16 cellular contexts compared by ENCODE assay signal in genomic region chr2:227477291-227477690, GRCh38. TPM values are rescaled to one million over a fixed set of nuclear protein-coding genes. Genes with fewer than 3 reads are reported as not detected.
DNase-seq lines count a peak whose midpoint lies in the region; ATAC-seq, FAIRE-seq and TF ChIP-seq lines count a peak whose summit lies in the region.
"Had no signal": no experiment of that assay in that cellular context is flagged by ENCODE, and none has a peak within 500 bp of the region (broad histone marks: within the 10 kb centered on the region; RNA-seq: fewer than 3 reads in every experiment).

No MANE protein-coding gene starts in this region.

- no peak for TF ChIP-seq CTCF in HFFc6 (IDR thresholded peaks at IDR 0.05)
- TF ChIP-seq CTCF in astrocyte (IDR thresholded peaks at IDR 0.05; ENCODE audit: insufficient read depth, low read depth, low read length), result no peak
- TF ChIP-seq CTCF in smooth muscle cell (IDR thresholded peaks at IDR 0.05; ENCODE audit: borderline replicate concordance, insufficient read depth, poor library complexity, severe bottlenecking), result no peak
- TF ChIP-seq CTCF in prostate gland (IDR thresholded peaks at IDR 0.05), result no peak

- H3K36me3 Mint-ChIP-seq in HFFc6 (ENCODE audit: low read depth), result no peaks in the 10 kb centered on the region
- no peaks in the 10 kb centered on the region for H3K36me3 Mint-ChIP-seq in astrocyte (ENCODE audit: low read depth, unreplicated experiment)
- H3K36me3 Mint-ChIP-seq in activated T-helper 1 cell treated with anti-CD3 and anti-CD28 coated beads, Interleukin-12 subunit alpha, Interleukin-12 subunit beta, Interleukin-2, Interleukin-4 antibody, amounts not matched to agents 30 ng/mL and 10 ng/mL and 1 ng/mL, durations not matched to agents 14 hours and 24 hours and 36 hours (ENCODE audit: low read depth), result peaks cover 11% of the 10 kb centered on the region
- H3K36me3 Mint-ChIP-seq in activated T-cell treated with anti-CD3 and anti-CD28 coated beads, Interleukin-2, amount 50 U/mL, for 72 hours (ENCODE audit: insufficient read depth in 2 of 2), result peaks cover 4 to 6% of the 10 kb centered on the region in 2 donors

- H3K27me3 Mint-ChIP-seq in HFFc6 (ENCODE audit: insufficient read depth) (no peaks in the 10 kb centered on the region), astrocyte (ENCODE audit: low read depth, unreplicated experiment) (no peaks in the 10 kb centered on the region)
- H3K27me3 Mint-ChIP-seq in activated T-helper 1 cell treated with anti-CD3 and anti-CD28 coated beads, Interleukin-12 subunit alpha, Interleukin-12 subunit beta, Interleukin-2, Interleukin-4 antibody, amounts not matched to agents 30 ng/mL and 10 ng/mL and 1 ng/mL, durations not matched to agents 14 hours and 24 hours and 36 hours (ENCODE audit: insufficient read depth), result no peaks in the 10 kb centered on the region
- no peaks in the 10 kb centered on the region for H3K27me3 Mint-ChIP-seq in activated T-cell treated with anti-CD3 and anti-CD28 coated beads, Interleukin-2, amount 50 U/mL, for 72 hours (ENCODE audit: low read depth)
- H3K27me3 Mint-ChIP-seq: CD4-positive, alpha-beta memory T cell had no signal

- peaks cover 87% of the 10 kb centered on the region for H4K20me1 ChIP-seq in astrocyte (ENCODE audit: insufficient read depth, low read length)
- peaks cover 99% of the 10 kb centered on the region for H4K20me1 ChIP-seq in smooth muscle cell (ENCODE audit: low read depth)

- no peak for ATAC-seq in activated T-cell treated with anti-CD3 and anti-CD28 coated beads, Interleukin-2, amount 50 U/mL, for 72 hours (replicated peaks in 1 of 2)

- H3K36me3 ChIP-seq in astrocyte (ENCODE audit: insufficient read depth, low read length), result no peaks in the 10 kb centered on the region
- H3K36me3 ChIP-seq in smooth muscle cell (ENCODE audit: low read depth), result no peaks in the 10 kb centered on the region
- no peaks in the 10 kb centered on the region for H3K36me3 ChIP-seq in prostate gland
- H3K36me3 ChIP-seq: BE2C had no signal

- no peaks in the 10 kb centered on the region for H3K9me3 ChIP-seq in astrocyte (ENCODE audit: insufficient read depth, low read depth, low read length)
- H3K9me3 ChIP-seq in smooth muscle cell (replicated peaks; ENCODE audit: low read depth), result no peaks in the 10 kb centered on the region
- no peaks in the 10 kb centered on the region for H3K9me3 ChIP-seq in prostate gland
- H3K9me3 ChIP-seq: BE2C had no signal

- H3K4me3 Mint-ChIP-seq in HFFc6 (no peak overlapping the region), astrocyte (ENCODE audit: unreplicated experiment) (no peak overlapping the region)
- H3K4me3 Mint-ChIP-seq in activated T-helper 1 cell treated with anti-CD3 and anti-CD28 coated beads, Interleukin-12 subunit alpha, Interleukin-12 subunit beta, Interleukin-2, Interleukin-4 antibody, amounts not matched to agents 30 ng/mL and 10 ng/mL and 1 ng/mL, durations not matched to agents 14 hours and 24 hours and 36 hours, result no peak overlapping the region
- no peak overlapping the region for H3K4me3 Mint-ChIP-seq in activated T-cell treated with anti-CD3 and anti-CD28 coated beads, Interleukin-2, amount 50 U/mL, for 72 hours
- H3K4me3 Mint-ChIP-seq: CD4-positive, alpha-beta memory T cell had no signal

- FAIRE-seq in astrocyte (lab: Jason Lieb, UNC), result no peak

- H3K27ac ChIP-seq in astrocyte (ENCODE audit: low read depth, low read length) (no peak overlapping the region), smooth muscle cell (ENCODE audit: low read depth) (peak overlapping the region; percentile 55), prostate gland (no peak overlapping the region)

- no peak overlapping the region for H3K4me2 ChIP-seq in astrocyte (ENCODE audit: low read length)
- no peak overlapping the region for H3K4me2 ChIP-seq in smooth muscle cell

- H3K9ac ChIP-seq in astrocyte (ENCODE audit: low read length) (no peak overlapping the region), smooth muscle cell (ENCODE audit: low read depth) (peak overlapping the region; percentile 38)

- H3K4me1 Mint-ChIP-seq in HFFc6 (ENCODE audit: low read depth), result peaks cover 88% of the 10 kb centered on the region
- H3K4me1 Mint-ChIP-seq in astrocyte (ENCODE audit: low read depth, unreplicated experiment), result peaks cover 26% of the 10 kb centered on the region
- H3K4me1 Mint-ChIP-seq in activated T-helper 1 cell treated with anti-CD3 and anti-CD28 coated beads, Interleukin-12 subunit alpha, Interleukin-12 subunit beta, Interleukin-2, Interleukin-4 antibody, amounts not matched to agents 30 ng/mL and 10 ng/mL and 1 ng/mL, durations not matched to agents 14 hours and 24 hours and 36 hours (ENCODE audit: low read depth), result peaks cover 68% of the 10 kb centered on the region
- H3K4me1 Mint-ChIP-seq in activated T-cell treated with anti-CD3 and anti-CD28 coated beads, Interleukin-2, amount 50 U/mL, for 72 hours (ENCODE audit: low read depth), result peaks cover 85% of the 10 kb centered on the region

- TF ChIP-seq POLR2A in prostate gland (IDR thresholded peaks at IDR 0.05), result no peak

- H3K79me2 ChIP-seq in astrocyte (ENCODE audit: insufficient read depth, low read length) (peaks cover 99% of the 10 kb centered on the region), smooth muscle cell (ENCODE audit: low read depth) (peaks cover 100% of the 10 kb centered on the region)

- 95% methylated on average over 4 of the region's 4 CpGs for WGBS in smooth muscle cell (ENCODE audit: low lambda C conversion rate)
- WGBS in prostate gland, result 97% methylated on average over 4 of the region's 4 CpGs

- H3K27me3 ChIP-seq in astrocyte (ENCODE audit: insufficient read depth, low read length) (no peaks in the 10 kb centered on the region), smooth muscle cell (ENCODE audit: low read depth) (no peaks in the 10 kb centered on the region), prostate gland (replicated peaks; ENCODE audit: insufficient read depth) (no peaks in the 10 kb centered on the region)
- H3K27me3 ChIP-seq: BE2C had no signal

- no peaks in the 10 kb centered on the region for H3K9me3 Mint-ChIP-seq in HFFc6
- no peaks in the 10 kb centered on the region for H3K9me3 Mint-ChIP-seq in astrocyte (ENCODE audit: unreplicated experiment)
- H3K9me3 Mint-ChIP-seq in activated T-helper 1 cell treated with anti-CD3 and anti-CD28 coated beads, Interleukin-12 subunit alpha, Interleukin-12 subunit beta, Interleukin-2, Interleukin-4 antibody, amounts not matched to agents 30 ng/mL and 10 ng/mL and 1 ng/mL, durations not matched to agents 14 hours and 24 hours and 36 hours, result no peaks in the 10 kb centered on the region
- H3K9me3 Mint-ChIP-seq in activated T-cell treated with anti-CD3 and anti-CD28 coated beads, Interleukin-2, amount 50 U/mL, for 72 hours, result no peaks in the 10 kb centered on the region
- H3K9me3 Mint-ChIP-seq: CD4-positive, alpha-beta memory T cell had no signal

- intact Hi-C loops in activated T-helper 1 cell treated with anti-CD3 and anti-CD28 coated beads, Interleukin-12 subunit alpha, Interleukin-12 subunit beta, Interleukin-2, Interleukin-4 antibody, amounts not matched to agents 30 ng/mL and 10 ng/mL and 1 ng/mL, durations not matched to agents 14 hours and 24 hours and 36 hours (cut with micrococcal nuclease), result loop anchor here (10.0 kb wide), 1 partner anchor 822 kb away; no protein-coding TSS in a partner anchor
- intact Hi-C loops in prostate gland (cut with DNase I), result no loop called here

- DNase-seq in HFFc6 (peak; percentile 49), astrocyte (ENCODE audit: low read depth) (no peak), glomerular visceral epithelial cell (ENCODE audit: extremely low spot score) (peak; percentile 24), smooth muscle cell (lab: John Stamatoyannopoulos, UW; ENCODE audit: unreplicated experiment) (no peak), prostate gland (ENCODE audit: low spot score) (no peak)
- no peak for DNase-seq in activated T-helper 1 cell treated with anti-CD3 and anti-CD28 coated beads, Interleukin-12 subunit alpha, Interleukin-12 subunit beta, Interleukin-2, Interleukin-4 antibody, amounts not matched to agents 30 ng/mL and 10 ng/mL and 1 ng/mL, durations not matched to agents 14 hours and 24 hours and 36 hours (ENCODE audit: low spot score)
- DNase-seq in activated T-cell treated with anti-CD3 and anti-CD28 coated beads, Interleukin-2, amount 50 U/mL, for 72 hours, result no peak
- DNase-seq: BE2C; CD4-positive, alpha-beta memory T cell; DMS79; GDM1; MV-4-11; NCI-H1417 treated with DMSO at 0.1 percent for 48 hours; NCI-H2081; NCI-H524; SIG-M5 had no signal

- H2AFZ ChIP-seq in astrocyte (ENCODE audit: low read depth, low read length) (no peak overlapping the region), smooth muscle cell (ENCODE audit: low read depth) (no peak overlapping the region)

- H3F3A ChIP-seq in smooth muscle cell (ENCODE audit: low read depth), result no peaks in the 10 kb centered on the region

- H3K27ac Mint-ChIP-seq in HFFc6 (peak overlapping the region; percentile 78), astrocyte (ENCODE audit: unreplicated experiment) (peak overlapping the region; percentile 77)
- no peak overlapping the region for H3K27ac Mint-ChIP-seq in activated T-helper 1 cell treated with anti-CD3 and anti-CD28 coated beads, Interleukin-12 subunit alpha, Interleukin-12 subunit beta, Interleukin-2, Interleukin-4 antibody, amounts not matched to agents 30 ng/mL and 10 ng/mL and 1 ng/mL, durations not matched to agents 14 hours and 24 hours and 36 hours
- no peak overlapping the region for H3K27ac Mint-ChIP-seq in activated T-cell treated with anti-CD3 and anti-CD28 coated beads, Interleukin-2, amount 50 U/mL, for 72 hours

- H3K4me1 ChIP-seq in astrocyte (ENCODE audit: insufficient read depth, low read length), result peaks cover 13% of the 10 kb centered on the region
- peaks cover 12% of the 10 kb centered on the region for H3K4me1 ChIP-seq in smooth muscle cell (ENCODE audit: low read depth)
- peaks cover 13% of the 10 kb centered on the region for H3K4me1 ChIP-seq in prostate gland (replicated peaks)

- no peak overlapping the region for H3K4me3 ChIP-seq in astrocyte (ENCODE audit: insufficient read depth, low read depth, low read length)
- H3K4me3 ChIP-seq in smooth muscle cell, result no peak overlapping the region
- H3K4me3 ChIP-seq in prostate gland, result no peak overlapping the region

RNA-seq across cellular contexts. Expression of gene AGFG1, which starts 5.3 kb away (rescaled TPM):
- 100 to 1,000 TPM in 1 of 6 experiments, 10 to 100 TPM in 5; 62.3 to 105 (median 74.0) TPM for total RNA-seq in HFFc6 (2021; fragmentation: NEBNext Ultra II Directional; extraction: Animal tissue kit (Norgen Biotek cat#: 25700))
- total RNA-seq in astrocyte (84.1 and 87.9 TPM in 2 replicates), smooth muscle cell (127 and 143 TPM in 2 replicates), prostate gland (10 to 100 TPM; 40.3 to 73.7 TPM)
- 60.5 and 61.1 TPM in 2 replicates for polyA plus RNA-seq in smooth muscle cell
- 239 and 252 TPM in 2 replicates for total RNA-seq in activated T-helper 1 cell treated with anti-CD3 and anti-CD28 coated beads, Interleukin-12 subunit alpha, Interleukin-12 subunit beta, Interleukin-2, Interleukin-4 antibody, amounts not matched to agents 30 ng/mL and 10 ng/mL and 1 ng/mL, durations not matched to agents 14 hours and 24 hours and 36 hours
- 100 to 1,000 TPM in 1 of 2 donors, 10 to 100 TPM in 1; 98.2 to 131 TPM for total RNA-seq in activated T-cell treated with anti-CD3 and anti-CD28 coated beads, Interleukin-2, amount 50 U/mL, for 72 hours

Comparison
In these comparisons a context has a peak if more than half of its experiments do, and no peak if none do; other contexts are left out.
1. DNase-seq: peak in HFFc6 (single experiment) and glomerular visceral epithelial cell (single experiment); none in astrocyte (single experiment), smooth muscle cell (single experiment), activated T-helper 1 cell treated with anti-CD3 and anti-CD28 coated beads, Interleukin-12 subunit alpha, Interleukin-12 subunit beta, Interleukin-2, Interleukin-4 antibody, amounts not matched to agents 30 ng/mL and 10 ng/mL and 1 ng/mL, durations not matched to agents 14 hours and 24 hours and 36 hours (single experiment), activated T-cell treated with anti-CD3 and anti-CD28 coated beads, Interleukin-2, amount 50 U/mL, for 72 hours (0 of 2) and prostate gland (single experiment).
2. H3K27ac Mint-ChIP-seq: peak in HFFc6 (single experiment) and astrocyte (single experiment); none in activated T-helper 1 cell treated with anti-CD3 and anti-CD28 coated beads, Interleukin-12 subunit alpha, Interleukin-12 subunit beta, Interleukin-2, Interleukin-4 antibody, amounts not matched to agents 30 ng/mL and 10 ng/mL and 1 ng/mL, durations not matched to agents 14 hours and 24 hours and 36 hours (single experiment) and activated T-cell treated with anti-CD3 and anti-CD28 coated beads, Interleukin-2, amount 50 U/mL, for 72 hours (single experiment).